33 cellular contexts compared by ENCODE assay signal in genomic region chr11:5138256-5138655, GRCh38. TPM values are rescaled to one million over a fixed set of nuclear protein-coding genes. Genes with fewer than 3 reads are reported as not detected.
"Had no signal": no experiment of that assay in that cellular context is flagged by ENCODE, and none has a peak within 500 bp of the region (broad histone marks: within the 10 kb centered on the region; RNA-seq: fewer than 3 reads in every experiment).

TSS of gene OR52A5 (minus strand) at chr11:5138356. CDS start at chr11:5132642, 5,714 bp downstream.

- H3K36me3 Mint-ChIP-seq: stimulated activated effector memory CD8-positive, alpha-beta T cell treated with anti-CD3 and anti-CD28 coated beads, Interleukin-12 subunit alpha, Interleukin-12 subunit beta, amount 100 ng/mL, for 72 hours; stimulated activated memory B cell treated with anti-CD40 and anti-IgM and Interleukin-4, amounts not matched to agents 10 μg/mL and 1 μg/mL and 100 μg/mL, for 72 hours; stimulated activated naive B cell treated with anti-CD40 and anti-IgM and Interleukin-4, amounts not matched to agents 10 μg/mL and 1 μg/mL and 100 μg/mL, for 72 hours; type B pancreatic cell had no signal

- DNase-seq: stimulated activated CD4-positive, alpha-beta T cell treated with anti-CD3 and anti-CD28 coated beads, Interleukin-2, amount 100 ng/mL, for 48 hours; stimulated activated CD4-positive, alpha-beta T cell treated with anti-CD3 and anti-CD28 coated beads, Interleukin-4, amount 100 ng/mL, for 1 hour; stimulated activated CD4-positive, alpha-beta T cell treated with anti-CD3 and anti-CD28 coated beads, Interleukin-4, amount 100 ng/mL, for 24 hours; stimulated activated CD4-positive, alpha-beta T cell treated with anti-CD3 and anti-CD28 coated beads, Interleukin-4, amount 100 ng/mL, for 4 hours; stimulated activated CD8-positive, alpha-beta memory T cell treated with anti-CD3 and anti-CD28 coated beads, Interleukin-4, amount 100 ng/mL, for 48 hours; stimulated activated naive B cell treated with anti-CD40 and anti-IgM and Interleukin-4, amounts not matched to agents 10 μg/mL and 1 μg/mL and 100 μg/mL, for 72 hours; stimulated activated naive CD4-positive, alpha-beta T cell; stimulated activated naive CD4-positive, alpha-beta T cell treated with Interleukin-2 at 50 U/mL for 16 hours; stimulated activated naive CD8-positive, alpha-beta T cell treated with anti-CD3 and anti-CD28 coated beads, Interleukin-15, amount 100 ng/mL, for 72 hours; stimulated activated naive CD8-positive, alpha-beta T cell treated with anti-CD3 and anti-CD28 coated beads, Interleukin-15, Interleukin-2, amounts not matched to agents 100 U/mL and 50 U/mL, for 24 hours; stomach; substantia nigra; testis; thyroid gland; tibial artery; transverse colon; trophoblast cell; upper lobe of left lung; upper lobe of right lung; uterus had no signal

- H3K27me3 ChIP-seq: stomach, suprapubic skin, testis, thyroid gland, tibial artery, tibial nerve, transverse colon, upper lobe of left lung, upper lobe of right lung, uterus had no signal

- H3K27ac ChIP-seq: stomach, suprapubic skin, testis, thoracic aorta, thyroid gland, tibial artery, tibial nerve, transverse colon, upper lobe of left lung, upper lobe of right lung, uterus, vagina had no signal

- H3K4me1 ChIP-seq: stomach, suprapubic skin, testis, thyroid gland, tibial artery, tibial nerve, transverse colon, upper lobe of left lung, upper lobe of right lung, uterus, vagina had no signal

- ATAC-seq: stimulated activated effector memory CD8-positive, alpha-beta T cell treated with anti-CD3 and anti-CD28 coated beads, Interleukin-12 subunit alpha, Interleukin-12 subunit beta, amount 100 ng/mL, for 72 hours; stimulated activated memory B cell treated with anti-CD40 and anti-IgM and Interleukin-4, amounts not matched to agents 10 μg/mL and 1 μg/mL and 100 μg/mL, for 72 hours; stimulated activated naive B cell treated with anti-CD40 and anti-IgM and Interleukin-4, amounts not matched to agents 10 μg/mL and 1 μg/mL and 100 μg/mL, for 72 hours; stimulated activated naive CD8-positive, alpha-beta T cell treated with anti-CD3 and anti-CD28 coated beads, Interleukin-15, amount 100 ng/mL, for 72 hours; stimulated activated naive CD8-positive, alpha-beta T cell treated with anti-CD3 and anti-CD28 coated beads, Interleukin-15, Interleukin-2, amounts not matched to agents 100 U/mL and 50 U/mL, for 24 hours; upper lobe of right lung had no signal

- H3K36me3 ChIP-seq: stomach, suprapubic skin, thoracic aorta, thyroid gland, tibial artery, tibial nerve, transverse colon, upper lobe of left lung, upper lobe of right lung, uterus, vagina had no signal

- H3K27me3 Mint-ChIP-seq: stimulated activated memory B cell treated with anti-CD40 and anti-IgM and Interleukin-4, amounts not matched to agents 10 μg/mL and 1 μg/mL and 100 μg/mL, for 72 hours; stimulated activated naive CD8-positive, alpha-beta T cell treated with anti-CD3 and anti-CD28 coated beads, Interleukin-15, amount 100 ng/mL, for 72 hours; stimulated activated naive CD8-positive, alpha-beta T cell treated with anti-CD3 and anti-CD28 coated beads, Interleukin-15, Interleukin-2, amounts not matched to agents 100 ng/mL and 50 ng/mL, for 24 hours; type B pancreatic cell had no signal

- H3K4me3 Mint-ChIP-seq: stimulated activated effector memory CD8-positive, alpha-beta T cell treated with anti-CD3 and anti-CD28 coated beads, Interleukin-12 subunit alpha, Interleukin-12 subunit beta, amount 100 ng/mL, for 72 hours; stimulated activated memory B cell treated with anti-CD40 and anti-IgM and Interleukin-4, amounts not matched to agents 10 μg/mL and 1 μg/mL and 100 μg/mL, for 72 hours; stimulated activated naive B cell treated with anti-CD40 and anti-IgM and Interleukin-4, amounts not matched to agents 10 μg/mL and 1 μg/mL and 100 μg/mL, for 72 hours; stimulated activated naive CD8-positive, alpha-beta T cell treated with anti-CD3 and anti-CD28 coated beads, Interleukin-15, amount 100 ng/mL, for 72 hours; stimulated activated naive CD8-positive, alpha-beta T cell treated with anti-CD3 and anti-CD28 coated beads, Interleukin-15, Interleukin-2, amounts not matched to agents 100 ng/mL and 50 ng/mL, for 24 hours; type B pancreatic cell had no signal

- H3K4me1 Mint-ChIP-seq: stimulated activated effector memory CD8-positive, alpha-beta T cell treated with anti-CD3 and anti-CD28 coated beads, Interleukin-12 subunit alpha, Interleukin-12 subunit beta, amount 100 ng/mL, for 72 hours; stimulated activated memory B cell treated with anti-CD40 and anti-IgM and Interleukin-4, amounts not matched to agents 10 μg/mL and 1 μg/mL and 100 μg/mL, for 72 hours; stimulated activated naive B cell treated with anti-CD40 and anti-IgM and Interleukin-4, amounts not matched to agents 10 μg/mL and 1 μg/mL and 100 μg/mL, for 72 hours; stimulated activated naive CD8-positive, alpha-beta T cell treated with anti-CD3 and anti-CD28 coated beads, Interleukin-15, amount 100 ng/mL, for 72 hours had no signal

- H3K4me3 ChIP-seq: stomach, suprapubic skin, testis, thoracic aorta, thyroid gland, tibial artery, tibial nerve, transverse colon, upper lobe of left lung, upper lobe of right lung, uterus, vagina had no signal

- H3K27ac Mint-ChIP-seq: stimulated activated effector memory CD8-positive, alpha-beta T cell treated with anti-CD3 and anti-CD28 coated beads, Interleukin-12 subunit alpha, Interleukin-12 subunit beta, amount 100 ng/mL, for 72 hours; stimulated activated memory B cell treated with anti-CD40 and anti-IgM and Interleukin-4, amounts not matched to agents 10 μg/mL and 1 μg/mL and 100 μg/mL, for 72 hours; stimulated activated naive B cell treated with anti-CD40 and anti-IgM and Interleukin-4, amounts not matched to agents 10 μg/mL and 1 μg/mL and 100 μg/mL, for 72 hours; stimulated activated naive CD8-positive, alpha-beta T cell treated with anti-CD3 and anti-CD28 coated beads, Interleukin-15, Interleukin-2, amounts not matched to agents 100 ng/mL and 50 ng/mL, for 24 hours; type B pancreatic cell had no signal

- H3K9me3 ChIP-seq: stomach, suprapubic skin, testis, thoracic aorta, thyroid gland, tibial artery, tibial nerve, transverse colon, upper lobe of left lung, upper lobe of right lung, uterus, vagina had no signal

- H3K9me3 Mint-ChIP-seq: stimulated activated effector memory CD8-positive, alpha-beta T cell treated with anti-CD3 and anti-CD28 coated beads, Interleukin-12 subunit alpha, Interleukin-12 subunit beta, amount 100 ng/mL, for 72 hours; stimulated activated memory B cell treated with anti-CD40 and anti-IgM and Interleukin-4, amounts not matched to agents 10 μg/mL and 1 μg/mL and 100 μg/mL, for 72 hours; stimulated activated naive B cell treated with anti-CD40 and anti-IgM and Interleukin-4, amounts not matched to agents 10 μg/mL and 1 μg/mL and 100 μg/mL, for 72 hours; stimulated activated naive CD8-positive, alpha-beta T cell treated with anti-CD3 and anti-CD28 coated beads, Interleukin-15, amount 100 ng/mL, for 72 hours; stimulated activated naive CD8-positive, alpha-beta T cell treated with anti-CD3 and anti-CD28 coated beads, Interleukin-15, Interleukin-2, amounts not matched to agents 100 ng/mL and 50 ng/mL, for 24 hours; type B pancreatic cell had no signal

RNA-seq across cellular contexts. Expression of gene OR52A5, which starts in this region (rescaled TPM):
- total RNA-seq: subcutaneous adipose tissue, suprapubic skin, temporal lobe, thoracic aorta, thyroid gland, tibial nerve, transverse colon, upper lobe of left lung, upper lobe of right lung, ureter, urinary bladder, uterus, vagina had no signal
- polyA plus RNA-seq: stomach, thymus, urinary bladder had no signal
